2 cellular contexts compared by ENCODE assay signal in genomic region chr19:40941481-40942219, GRCh38.
TF ChIP-seq lines count a peak whose summit lies in the region.

No MANE protein-coding gene starts in this region.

TF ChIP-seq in SK-N-SH, 30 proteins besides CTCF, POLR2A, EP300 and RAD21 (continued from another document):
- TF ChIP-seq ZBTB33 (IDR thresholded peaks at IDR 0.05; ENCODE audit: borderline replicate concordance, low read depth) = no peak
- TF ChIP-seq USF2 (IDR thresholded peaks at IDR 0.05; ENCODE audit: borderline replicate concordance, low read depth, low read length) = no peak
- no peak for TF ChIP-seq REST (IDR thresholded peaks at IDR 0.05; ENCODE audit: low read depth, low read length)
- TF ChIP-seq NFIC (IDR thresholded peaks at IDR 0.05; ENCODE audit: borderline replicate concordance) = no peak
- TF ChIP-seq FOXJ3 (CRISPR knock-in tag; IDR thresholded peaks at IDR 0.05) = no peak
- no peak for TF ChIP-seq RXRA (IDR thresholded peaks at IDR 0.05; ENCODE audit: borderline replicate concordance, low read depth)
- TF ChIP-seq FOSL2 (IDR thresholded peaks at IDR 0.05; ENCODE audit: borderline replicate concordance, low read depth) = no peak
- no peak for TF ChIP-seq MXI1 (IDR thresholded peaks at IDR 0.05; ENCODE audit: low read depth, low read length)
- TF ChIP-seq JUND (IDR thresholded peaks at IDR 0.05) = no peak
- TF ChIP-seq NRF1 (IDR thresholded peaks at IDR 0.05; ENCODE audit: low read depth, low read length) = no peak
- TF ChIP-seq SIN3A (IDR thresholded peaks at IDR 0.05; ENCODE audit: borderline replicate concordance, low read depth, low read length) = no peak
- TF ChIP-seq CHD2 (IDR thresholded peaks at IDR 0.05; ENCODE audit: low read length, partially characterized antibody) = no peak
- TF ChIP-seq PBX3 (IDR thresholded peaks at IDR 0.05) = no peak
TF ChIP-seq in SK-N-SH: peak in this region for 0.

TF ChIP-seq in SK-N-SH treated with all-trans-retinoic acid at 6 μM for 48 hours, 23 proteins besides CTCF, POLR2A, EP300 and RAD21 (continued from another document):
- TF ChIP-seq POU6F1 (CRISPR knock-in tag; IDR thresholded peaks at IDR 0.05; ENCODE audit: borderline replicate concordance, low read depth) = no peak
- TF ChIP-seq GLIS3 (CRISPR knock-in tag; IDR thresholded peaks at IDR 0.05) = no peak
- TF ChIP-seq SNAI2 (CRISPR knock-in tag; IDR thresholded peaks at IDR 0.05) = no peak
- TF ChIP-seq RARB (CRISPR knock-in tag; IDR thresholded peaks at IDR 0.05) = no peak
- TF ChIP-seq TCF4 (CRISPR knock-in tag; IDR thresholded peaks at IDR 0.05; ENCODE audit: borderline replicate concordance) = no peak
- TF ChIP-seq CSRNP3 (CRISPR knock-in tag; IDR thresholded peaks at IDR 0.05) = no peak
- TF ChIP-seq TOX (CRISPR knock-in tag; IDR thresholded peaks at IDR 0.05; ENCODE audit: borderline replicate concordance) = no peak
- no peak for TF ChIP-seq OSR1 (CRISPR knock-in tag; IDR thresholded peaks at IDR 0.05)
- no peak for TF ChIP-seq ZNF565 (CRISPR knock-in tag; conservative IDR thresholded peaks at IDR 0.05; ENCODE audit: low read depth)
